Comparison of ENCODE assay signal across 8 cellular contexts in the genomic region with DNA sequence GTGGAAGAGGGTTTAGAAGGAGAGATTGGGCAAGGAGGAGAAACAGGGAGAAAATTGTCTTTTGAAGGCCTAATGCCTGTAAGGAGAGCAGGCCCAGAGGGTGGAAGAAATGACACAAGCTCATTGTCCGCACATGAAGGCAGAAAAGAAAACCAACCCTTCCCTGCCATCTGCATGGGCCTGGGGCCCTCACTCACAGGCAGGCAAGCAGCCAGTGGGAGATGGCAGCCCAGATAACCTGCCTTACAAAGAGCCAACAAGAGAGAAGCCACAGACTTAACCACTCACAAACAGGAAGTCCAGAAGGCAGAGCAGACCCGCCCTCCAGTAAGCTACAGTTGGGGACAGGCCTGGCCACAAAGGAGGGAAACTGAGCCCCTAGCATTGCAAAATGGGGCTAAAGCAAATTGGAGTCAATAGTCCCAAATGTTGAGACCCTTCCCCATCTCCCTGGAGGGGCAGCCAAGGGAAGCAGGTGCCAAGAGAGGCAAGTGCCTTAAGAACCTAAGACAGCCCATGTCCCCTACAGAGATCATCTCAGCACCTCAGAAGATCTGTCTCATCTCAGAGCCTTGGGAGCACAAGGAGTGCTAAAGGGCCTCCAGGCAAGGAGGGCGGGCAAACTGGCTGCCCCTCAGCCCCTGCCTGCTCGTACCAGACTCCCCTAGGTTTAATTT. TPM values are rescaled to one million over a fixed set of nuclear protein-coding genes. Genes with fewer than 3 reads are reported as not detected.
DNase-seq lines count a peak whose midpoint lies in the region; ATAC-seq and TF ChIP-seq lines count a peak whose summit lies in the region.

No MANE protein-coding gene starts in this region.

- H3K4me3 Mint-ChIP-seq in CD4-positive, CD25-positive, alpha-beta regulatory T cell, result peak overlapping the region; percentile 97 to 100 (median 99)

- peaks cover 4% of the 10 kb centered on the region for H3K27me3 Mint-ChIP-seq in CD4-positive, CD25-positive, alpha-beta regulatory T cell

- no peaks in the 10 kb centered on the region for H3K9me3 Mint-ChIP-seq in CD4-positive, CD25-positive, alpha-beta regulatory T cell

- WGBS in esophagus muscularis mucosa, result 68% methylated on average over 4 of the region's 4 CpGs

- TF ChIP-seq POLR2A in esophagus muscularis mucosa (IDR thresholded peaks at IDR 0.05; ENCODE audit: low read depth), result no peak

- H3K4me3 ChIP-seq in CD4-positive, CD25-positive, alpha-beta regulatory T cell (ENCODE audit: low read depth, low read length), result peak overlapping the region; percentile 92
- H3K4me3 ChIP-seq in esophagus muscularis mucosa, result no peak overlapping the region

- H3K36me3 Mint-ChIP-seq in CD4-positive, CD25-positive, alpha-beta regulatory T cell, result peaks cover 10% of the 10 kb centered on the region

- no peak for TF ChIP-seq EP300 in esophagus muscularis mucosa (IDR thresholded peaks at IDR 0.05)

- intact Hi-C loops in esophagus muscularis mucosa (cut with DNase I), result no loop called here

- H3K27me3 ChIP-seq in CD4-positive, CD25-positive, alpha-beta regulatory T cell (ENCODE audit: control insufficient read depth, insufficient read depth, low read length), result no peaks in the 10 kb centered on the region
- peaks cover 0 to 22% (median 2%) of the 10 kb centered on the region in 4 donors for H3K27me3 ChIP-seq in esophagus muscularis mucosa

- peak; percentile 62 to 94 (median 80) for DNase-seq in CD4-positive, CD25-positive, alpha-beta regulatory T cell
- DNase-seq in HT1080 (ENCODE audit: low read depth) (peak; percentile 64), esophagus muscularis mucosa (ENCODE audit: extremely low spot score) (no peak), NCI-H187 (lab: John Stamatoyannopoulos, UW) (no peak)
- peak; percentile 56 to 68 for DNase-seq in activated CD4-positive, alpha-beta T cell treated with anti-CD3 and anti-CD28 coated beads for 4 hours
- peak; percentile 52 for DNase-seq in stimulated activated CD4-positive, alpha-beta T cell treated with anti-CD3 and anti-CD28 coated beads, Interleukin-4, amount 100 ng/mL, for 1 hour

- H3K36me3 ChIP-seq in CD4-positive, CD25-positive, alpha-beta regulatory T cell (ENCODE audit: control insufficient read depth, insufficient read depth, low read length), result peaks cover 2% of the 10 kb centered on the region
- H3K36me3 ChIP-seq in esophagus muscularis mucosa, result no peaks in the 10 kb centered on the region

- peak overlapping the region; percentile 93 to 100 (median 99) for H3K27ac Mint-ChIP-seq in CD4-positive, CD25-positive, alpha-beta regulatory T cell

- no peaks in the 10 kb centered on the region for H3K9me3 ChIP-seq in CD4-positive, CD25-positive, alpha-beta regulatory T cell (ENCODE audit: control insufficient read depth in 2 of 2, low read length in 2 of 2)
- no peaks in the 10 kb centered on the region for H3K9me3 ChIP-seq in esophagus muscularis mucosa

- peak; percentile 28 to 33 for ATAC-seq in CD4-positive, CD25-positive, alpha-beta regulatory T cell (ENCODE audit: low read depth in 2 of 2)
- ATAC-seq in HG02884 (IDR thresholded peaks at IDR 0.05; ENCODE audit: unreplicated experiment) (no peak), GM18502 (IDR thresholded peaks at IDR 0.05; ENCODE audit: poor library complexity, unreplicated experiment) (no peak)

- peaks cover 5 to 74% (median 46%) of the 10 kb centered on the region in 4 donors for H3K4me1 Mint-ChIP-seq in CD4-positive, CD25-positive, alpha-beta regulatory T cell

- no peak for TF ChIP-seq CTCF in esophagus muscularis mucosa (IDR thresholded peaks at IDR 0.05)

- H3K4me1 ChIP-seq in CD4-positive, CD25-positive, alpha-beta regulatory T cell (ENCODE audit: control insufficient read depth, insufficient read depth, low read length, poor library complexity, severe bottlenecking), result peaks cover 87% of the 10 kb centered on the region
- H3K4me1 ChIP-seq in esophagus muscularis mucosa, result peaks cover 6 to 52% (median 44%) of the 10 kb centered on the region in 4 donors

- peak overlapping the region; percentile 99 for H3K27ac ChIP-seq in CD4-positive, CD25-positive, alpha-beta regulatory T cell (ENCODE audit: insufficient read depth, low read length, poor library complexity, severe bottlenecking)
- peak overlapping the region; percentile 48 to 84 (median 74) for H3K27ac ChIP-seq in esophagus muscularis mucosa (replicated peaks in 1 of 4)

RNA-seq across cellular contexts. Expression of gene TSPOAP1, which starts 7.3 kb away (rescaled TPM):
- 47.4 TPM for total RNA-seq in CD4-positive, CD25-positive, alpha-beta regulatory T cell
- 1 to 10 TPM in 2 of 4 donors, under 1 TPM in 2; 0.73 to 1.6 (median 0.92) TPM for polyA plus RNA-seq in CD4-positive, CD25-positive, alpha-beta regulatory T cell
- 1.8 and 2.3 TPM in 2 replicates for total RNA-seq in HT1080 (2014; rRNA removed; shearing (Covaris generic))
- polyA plus RNA-seq in HT1080 (2015; cell fraction: cytosol; rRNA removed), result 1.2 and 1.6 TPM in 2 replicates
- polyA plus RNA-seq in HT1080 (2015; cell fraction: nucleus; rRNA removed), result 29.4 and 30.8 TPM in 2 replicates
- 10 to 100 TPM in 3 of 4 donors, 1 to 10 TPM in 1; 10.0 to 19.0 (median 16.0) TPM for total RNA-seq in esophagus muscularis mucosa

RNA-seq across cellular contexts. Expression of gene SUPT4H1, which starts 16.1 kb away (rescaled TPM):
- total RNA-seq in CD4-positive, CD25-positive, alpha-beta regulatory T cell, result 52.6 TPM
- 100 to 1,000 TPM; 123 to 177 (median 136) TPM for polyA plus RNA-seq in CD4-positive, CD25-positive, alpha-beta regulatory T cell
- total RNA-seq in HT1080 (2014; rRNA removed; shearing (Covaris generic)), result 157 and 168 TPM in 2 replicates
- 111 and 127 TPM in 2 replicates for polyA plus RNA-seq in HT1080 (2015; cell fraction: cytosol; rRNA removed)
- 62.2 and 69.3 TPM in 2 replicates for polyA plus RNA-seq in HT1080 (2015; cell fraction: nucleus; rRNA removed)
- total RNA-seq in esophagus muscularis mucosa, result 10 to 100 TPM; 35.3 to 59.6 (median 47.0) TPM

RNA-seq across cellular contexts. Expression of gene MPO, which starts 55.2 kb away (rescaled TPM):
- total RNA-seq in CD4-positive, CD25-positive, alpha-beta regulatory T cell, result not detected
- polyA plus RNA-seq in CD4-positive, CD25-positive, alpha-beta regulatory T cell, result under 1 TPM in 1 of 4 donors, not detected in 3; 0.19 TPM
- total RNA-seq in HT1080 (2014; rRNA removed; shearing (Covaris generic)), result not detected in 2 replicates
- not detected in 2 replicates for polyA plus RNA-seq in HT1080 (2015; cell fraction: cytosol; rRNA removed)
- not detected in 2 replicates for polyA plus RNA-seq in HT1080 (2015; cell fraction: nucleus; rRNA removed)
- under 1 TPM in 2 of 4 donors, not detected in 2; 0.23 to 0.66 TPM for total RNA-seq in esophagus muscularis mucosa

Comparison
In these comparisons a context has a peak if more than half of its experiments do, and no peak if none do; other contexts are left out.
1. ATAC-seq: peak in CD4-positive, CD25-positive, alpha-beta regulatory T cell (2 of 2); none in HG02884 (single experiment) and GM18502 (single experiment).
2. DNase-seq: peak in CD4-positive, CD25-positive, alpha-beta regulatory T cell (3 of 3), HT1080 (single experiment), activated CD4-positive, alpha-beta T cell treated with anti-CD3 and anti-CD28 coated beads for 4 hours (2 of 2) and stimulated activated CD4-positive, alpha-beta T cell treated with anti-CD3 and anti-CD28 coated beads, Interleukin-4, amount 100 ng/mL, for 1 hour (single experiment); none in esophagus muscularis mucosa (single experiment) and NCI-H187 (0 of 2).